8 cellular contexts compared by ENCODE assay signal in the genomic region with DNA sequence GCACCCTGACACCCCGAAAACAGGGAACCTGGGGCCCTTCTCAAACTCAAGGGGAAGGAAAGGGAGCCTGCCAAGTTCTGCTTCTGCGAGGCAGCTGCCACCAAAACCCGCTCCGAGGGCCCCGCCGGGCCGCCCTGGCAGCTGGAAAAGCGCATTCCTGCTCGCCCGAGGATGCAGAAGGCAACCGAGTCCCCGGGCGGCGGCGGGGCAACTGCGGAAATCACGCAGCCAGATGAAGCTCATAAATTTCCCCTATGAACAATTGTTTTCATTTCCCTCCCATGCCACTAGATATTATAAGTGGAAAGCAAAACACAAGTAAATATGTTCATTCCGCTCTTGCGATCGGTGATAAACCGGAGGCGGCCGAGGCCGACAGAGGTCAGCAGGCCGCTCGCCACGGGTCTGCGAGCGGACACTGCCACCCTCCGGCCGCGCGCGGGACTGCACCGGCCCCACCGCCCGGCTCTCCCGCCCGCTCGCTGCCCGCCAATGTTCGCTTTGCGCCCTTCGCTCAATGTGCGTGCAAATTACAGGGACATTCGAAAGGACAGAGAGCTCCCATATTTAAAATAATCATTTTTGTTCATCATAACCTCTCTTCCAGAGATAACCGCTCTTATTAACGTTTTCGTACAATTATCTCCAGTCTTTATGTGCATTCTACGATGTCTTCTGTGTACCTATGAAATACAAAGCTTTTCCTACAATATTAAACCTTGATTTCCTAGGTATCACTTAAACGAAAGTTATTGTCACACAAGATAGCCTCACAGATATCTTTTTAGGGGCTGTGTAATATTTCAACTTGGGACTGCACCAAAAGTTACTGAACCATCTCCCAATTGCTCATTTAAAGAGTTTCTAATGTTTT.
DNase-seq lines count a peak whose midpoint lies in the region; ATAC-seq and TF ChIP-seq lines count a peak whose summit lies in the region.

No MANE protein-coding gene starts in this region.

- peak overlapping the region; percentile 14 for H3K27ac Mint-ChIP-seq in T-helper 17 cell

- no peaks in the 10 kb centered on the region for H3K36me3 Mint-ChIP-seq in T-helper 17 cell (ENCODE audit: low read depth)

- peak; percentile 74 to 97 (median 97) for TF ChIP-seq CTCF in ascending aorta (IDR thresholded peaks at IDR 0.05)

- H3K4me1 ChIP-seq in ascending aorta (peaks cover 0 to 2% of the 10 kb centered on the region in 2 donors), iPS DF 6.9 (ENCODE audit: control insufficient read depth, insufficient read depth, low read length) (no peaks in the 10 kb centered on the region), skeletal muscle satellite cell (ENCODE audit: control insufficient read depth, insufficient read depth, low read length) (no peaks in the 10 kb centered on the region)

- H3K36me3 ChIP-seq in ascending aorta (no peaks in the 10 kb centered on the region), iPS DF 6.9 (ENCODE audit: control insufficient read depth, insufficient read depth, low read length) (no peaks in the 10 kb centered on the region), skeletal muscle satellite cell (ENCODE audit: insufficient read depth, low read length) (no peaks in the 10 kb centered on the region)

- peak; percentile 81 for ATAC-seq in T-helper 17 cell
- no peak for ATAC-seq in HG03469 (IDR thresholded peaks at IDR 0.05; ENCODE audit: unreplicated experiment)

- H3K9me3 ChIP-seq in T-helper 17 cell (ENCODE audit: control insufficient read depth, low read length, poor library complexity, severe bottlenecking) (no peaks in the 10 kb centered on the region), ascending aorta (no peaks in the 10 kb centered on the region), iPS DF 6.9 (ENCODE audit: control insufficient read depth, insufficient read depth, low read length) (no peaks in the 10 kb centered on the region), skeletal muscle satellite cell (replicated peaks; ENCODE audit: low read length) (no peaks in the 10 kb centered on the region)

- H3K27me3 Mint-ChIP-seq in T-helper 17 cell = peaks cover 45% of the 10 kb centered on the region

- peaks cover 13% of the 10 kb centered on the region for H3K4me1 Mint-ChIP-seq in T-helper 17 cell

- H3K9ac ChIP-seq in skeletal muscle satellite cell (ENCODE audit: low read depth, low read length) = no peak overlapping the region

- H3K4me3 Mint-ChIP-seq in T-helper 17 cell = peak overlapping the region; percentile 74

- H3K4me3 ChIP-seq in ascending aorta = peak overlapping the region in 1 of 2 donors; percentile 36
- H3K4me3 ChIP-seq in iPS DF 6.9 (ENCODE audit: low read length) = peak overlapping the region; percentile 32; the same call in 1 of the 2 replicates
- H3K4me3 ChIP-seq in skeletal muscle satellite cell (ENCODE audit: low read length) = peak overlapping the region; percentile 50

- intact Hi-C loops in ascending aorta (cut with DNase I) = loop anchor here (2.0 kb wide), 2 partner anchors 1540 to 1558 kb away; no protein-coding TSS in a partner anchor

- peak overlapping the region; percentile 79 for H3K4me2 ChIP-seq in skeletal muscle satellite cell (ENCODE audit: low read length)

- no peaks in the 10 kb centered on the region for H3K27me3 ChIP-seq in ascending aorta
- no peaks in the 10 kb centered on the region; the same call in 1 of the 2 replicates for H3K27me3 ChIP-seq in iPS DF 6.9 (ENCODE audit: control insufficient read depth, insufficient read depth, low read length)
- peaks cover 9% of the 10 kb centered on the region for H3K27me3 ChIP-seq in skeletal muscle satellite cell (ENCODE audit: control insufficient read depth, insufficient read depth, low read length)

- H3K27ac ChIP-seq in ascending aorta = no peak overlapping the region
- no peak overlapping the region for H3K27ac ChIP-seq in iPS DF 6.9 (ENCODE audit: low read length)

- DNase-seq in SIG-M5 treated with dmso at 0.1 percent for 504 hours (lab: John Stamatoyannopoulos, UW; ENCODE audit: unreplicated experiment) (peak; percentile 10), SIG-M5 (lab: John Stamatoyannopoulos, UW) (no peak), HT-29 (ENCODE audit: low spot score) (peak; percentile 25), T-helper 17 cell (peak; percentile 28 to 52 (median 49)), ascending aorta (ENCODE audit: low spot score in 2 of 2) (no peak), iPS DF 6.9 (ENCODE audit: low read depth, low spot score) (peak; percentile 20)

- WGBS in iPS DF 6.9 (ENCODE audit: insufficient coverage, insufficient read length) = no CpG with 5 or more reads among the region's 51 CpGs

Comparison
In these comparisons a context has a peak if more than half of its experiments do, and no peak if none do; other contexts are left out.
1. DNase-seq: peak in SIG-M5 treated with dmso at 0.1 percent for 504 hours (single experiment), HT-29 (single experiment), T-helper 17 cell (3 of 3) and iPS DF 6.9 (single experiment); none in SIG-M5 (single experiment) and ascending aorta (0 of 2).